8 cellular contexts compared by ENCODE assay signal in the genomic region with DNA sequence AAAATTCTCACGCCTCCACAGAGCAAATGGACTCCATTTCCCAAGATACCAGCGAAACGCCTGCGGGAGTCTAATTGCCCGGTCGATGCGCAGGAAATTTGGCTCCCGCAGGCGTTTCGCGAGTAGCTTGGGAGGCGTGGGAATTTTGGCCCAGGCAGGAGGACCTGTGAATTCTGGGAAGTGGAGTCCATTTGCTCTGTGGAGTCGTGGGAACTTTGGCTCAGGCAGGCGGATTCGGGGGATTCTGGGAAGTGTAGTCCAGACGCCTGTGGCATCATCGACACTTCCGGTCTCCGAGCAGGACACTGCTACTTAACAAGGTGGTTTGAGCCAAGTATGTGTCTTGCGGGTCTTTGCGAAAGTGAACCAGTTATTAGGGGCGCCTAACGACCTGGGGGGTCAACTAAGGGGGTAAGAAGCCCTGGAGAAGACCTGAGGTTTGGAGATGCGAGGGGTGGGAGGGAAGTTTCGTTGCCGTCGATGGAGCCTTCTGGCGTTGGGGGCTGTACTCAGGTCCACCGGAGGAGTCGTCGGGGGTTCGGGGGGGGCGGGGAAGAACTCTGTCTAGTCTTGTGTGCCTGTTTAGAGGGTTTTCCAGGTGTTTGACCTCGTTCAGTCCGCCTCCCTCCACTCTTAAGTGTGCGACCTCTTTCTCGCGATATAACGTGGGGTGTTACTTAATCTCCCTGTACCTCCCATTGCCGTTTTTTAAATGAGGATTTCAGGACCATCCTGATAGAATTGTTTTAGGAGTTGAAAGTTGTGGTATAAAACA. TPM values are rescaled to one million over a fixed set of nuclear protein-coding genes. Genes with fewer than 3 reads are reported as not detected.
DNase-seq lines count a peak whose midpoint lies in the region; ATAC-seq, FAIRE-seq and TF ChIP-seq lines count a peak whose summit lies in the region.

A gene (plus strand): TSS at position 277 of the 775 bp plus-strand sequence. CDS start 4,356 bp downstream, outside the sequence.

- TF ChIP-seq EP300 in K562 (IDR thresholded peaks at IDR 0.05; ENCODE audit: low read length), result no peak

- no peaks in the 10 kb centered on the region for H3K9me3 ChIP-seq in K562 (replicated peaks; ENCODE audit: control insufficient read depth, insufficient read depth, low read depth, low read length)
- H3K9me3 ChIP-seq in uterus, result peaks cover 0 to 19% of the 10 kb centered on the region in 2 donors

- ATAC-seq in HG02642 (IDR thresholded peaks at IDR 0.05; ENCODE audit: poor library complexity, unreplicated experiment) (peak; percentile 92), K562 (peak; percentile 99)

- CTCF ChIA-PET in K562 (lab: Yijun Ruan, JAX; ENCODE audit: low intra/inter-chr PET ratio), result no interaction called here

- TF ChIP-seq RAD21 in K562 (CRISPR knock-in tag; conservative IDR thresholded peaks at IDR 0.05 in 1 of 2, IDR thresholded peaks at IDR 0.05 in 1 of 2), result no peak

- FAIRE-seq in K562 (lab: Jason Lieb, UNC), result peak; percentile 94

- DNase-seq in GDM1 (lab: John Stamatoyannopoulos, UW) (peak; percentile 68), NCI-H187 (lab: John Stamatoyannopoulos, UW) (peak; percentile 80 to 94), T-helper 9 cell (peak; percentile 41), K562 (ENCODE audit: extremely low read depth in 1 of 4, low spot score in 3 of 4) (peak; percentile 63 to 82 (median 70)), hippocampal formation (lab: John Stamatoyannopoulos, UW) (peak; percentile 94 to 98), putamen (ENCODE audit: low spot score) (peak; percentile 97), uterus (peak; percentile 88 to 94)

- H3K27ac ChIP-seq in K562 (ENCODE audit: extremely low read depth, low read depth, low read length) (no peak within 1 kb of the TSS), uterus (peak within 1 kb of the TSS; percentile 59 to 70)

- peak within 1 kb of the TSS; percentile 32 for H3K4me3 ChIP-seq in K562
- peak within 1 kb of the TSS; percentile 52 to 81 for H3K4me3 ChIP-seq in uterus

- no peak for TF ChIP-seq POLR2A in K562 (conservative IDR thresholded peaks at IDR 0.05)
- no peak for TF ChIP-seq POLR2A in uterus (IDR thresholded peaks at IDR 0.05)

- H3K4me1 ChIP-seq in K562 (replicated peaks in 1 of 2; ENCODE audit: control insufficient read depth in 2 of 2, insufficient read depth in 2 of 2, low read length in 2 of 2) (no peaks in the 10 kb centered on the region), uterus (no peaks in the 10 kb centered on the region)

- no peaks in the 10 kb centered on the region for H3K27me3 ChIP-seq in K562 (ENCODE audit: control insufficient read depth in 2 of 2, insufficient read depth in 2 of 2, low read length in 2 of 2)
- H3K27me3 ChIP-seq in uterus, result no peaks in the 10 kb centered on the region

- WGBS in K562 (ENCODE audit: insufficient coverage, low coverage, missing lambda C conversion rate), result 12% methylated on average over 35 of the region's 40 CpGs

- peak within 1 kb of the TSS; percentile 94 for H2AFZ ChIP-seq in K562 (ENCODE audit: low read depth, low read length)

- in situ Hi-C loops in K562 (cut with MboI), result no loop called here

- H3K9me1 ChIP-seq in K562 (ENCODE audit: control insufficient read depth, insufficient read depth, low read length), result no peaks in the 10 kb centered on the region

- H4K20me1 ChIP-seq in K562 (replicated peaks; ENCODE audit: control insufficient read depth, insufficient read depth, low read length), result no peaks in the 10 kb centered on the region

- no TSS peak for BruUV-seq in K562 (replicated peaks; lab: Mats Ljungman, UMichigan)

- no peak for TF ChIP-seq CTCF in K562 (IDR thresholded peaks at IDR 0.05 in 2 of 3, conservative IDR thresholded peaks at IDR 0.05 in 1 of 3; ENCODE audit: insufficient read depth in 2 of 3, low read depth in 1 of 3, low read length in 3 of 3)
- no peak for TF ChIP-seq CTCF in uterus (IDR thresholded peaks at IDR 0.05)

- POLR2A ChIA-PET in K562 (lab: Yijun Ruan, JAX), result interaction anchor here (0.6 to 0.7 kb wide), 3 partner anchors 17 to 221 kb away, joined by 3 to 4 read pairs (median 3); no protein-coding TSS in a partner anchor

- no peaks in the 10 kb centered on the region for H3K79me2 ChIP-seq in K562 (ENCODE audit: control insufficient read depth, insufficient read depth, low read length)

- H3K36me3 ChIP-seq in K562 (ENCODE audit: control insufficient read depth, insufficient read depth, low read length) (no peaks in the 10 kb centered on the region), uterus (no peaks in the 10 kb centered on the region)

- H3K4me2 ChIP-seq in K562 (ENCODE audit: insufficient read depth, low read length), result peak within 1 kb of the TSS; percentile 78

- intact Hi-C loops in K562 (cut with micrococcal nuclease), result no loop called here
- intact Hi-C loops in uterus (cut with DNase I; ENCODE audit: low total_unique reads), result no loop called here

- no peak within 1 kb of the TSS for H3K9ac ChIP-seq in K562 (ENCODE audit: insufficient read depth in 1 of 2, low read depth in 2 of 2, low read length in 2 of 2)

TF ChIP-seq in K562, 482 proteins besides CTCF, POLR2A, EP300 and RAD21 (continues in another document):
- TF ChIP-seq RHOXF2B (CRISPR knock-in tag; conservative IDR thresholded peaks at IDR 0.05), result no peak
- no peak for TF ChIP-seq CREB1 (IDR thresholded peaks at IDR 0.05)
- TF ChIP-seq CREB1 (CRISPR knock-in tag; IDR thresholded peaks at IDR 0.05), result no peak
- TF ChIP-seq HSF4 (CRISPR knock-in tag; IDR thresholded peaks at IDR 0.05; ENCODE audit: borderline replicate concordance), result no peak
- 0 out of 2 replicates have a peak, but pooled peaks have one; percentile 13 for TF ChIP-seq NR2C1 (IDR thresholded peaks at IDR 0.05)
- peak; percentile 87 for TF ChIP-seq NR2C1 (tag; IDR thresholded peaks at IDR 0.05)
- TF ChIP-seq GABPB1 (CRISPR knock-in tag; IDR thresholded peaks at IDR 0.05), result peak; percentile 71; the same call in 1 of the 2 replicates
- TF ChIP-seq HCFC1 (IDR thresholded peaks at IDR 0.05; ENCODE audit: low read depth, low read length), result peak; percentile 92
- TF ChIP-seq, protein P1, sequence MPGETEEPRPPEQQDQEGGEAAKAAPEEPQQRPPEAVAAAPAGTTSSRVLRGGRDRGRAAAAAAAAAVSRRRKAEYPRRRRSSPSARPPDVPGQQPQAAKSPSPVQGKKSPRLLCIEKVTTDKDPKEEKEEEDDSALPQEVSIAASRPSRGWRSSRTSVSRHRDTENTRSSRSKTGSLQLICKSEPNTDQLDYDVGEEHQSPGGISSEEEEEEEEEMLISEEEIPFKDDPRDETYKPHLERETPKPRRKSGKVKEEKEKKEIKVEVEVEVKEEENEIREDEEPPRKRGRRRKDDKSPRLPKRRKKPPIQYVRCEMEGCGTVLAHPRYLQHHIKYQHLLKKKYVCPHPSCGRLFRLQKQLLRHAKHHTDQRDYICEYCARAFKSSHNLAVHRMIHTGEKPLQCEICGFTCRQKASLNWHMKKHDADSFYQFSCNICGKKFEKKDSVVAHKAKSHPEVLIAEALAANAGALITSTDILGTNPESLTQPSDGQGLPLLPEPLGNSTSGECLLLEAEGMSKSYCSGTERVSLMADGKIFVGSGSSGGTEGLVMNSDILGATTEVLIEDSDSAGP (CRISPR knock-in tag; IDR thresholded peaks at IDR 0.05), result no peak
- TF ChIP-seq YY1 (IDR thresholded peaks at IDR 0.05; ENCODE audit: borderline replicate concordance in 1 of 3, control insufficient read depth in 1 of 3, extremely low read depth in 1 of 3, insufficient read depth in 3 of 3, insufficient read length in 1 of 3, insufficient replicate concordance in 2 of 3, low read depth in 1 of 3, low read length in 2 of 3), result peak in 1 of 3 experiments; percentile 38
- peak; percentile 65 for TF ChIP-seq ETV1 (tag; conservative IDR thresholded peaks at IDR 0.05; ENCODE audit: low read depth)
- no peak for TF ChIP-seq ZNF12 (CRISPR knock-in tag; IDR thresholded peaks at IDR 0.05)
- peak; percentile 79 for TF ChIP-seq ZNF143 (CRISPR knock-in tag; IDR thresholded peaks at IDR 0.05)
- TF ChIP-seq ZNF707 (CRISPR knock-in tag; conservative IDR thresholded peaks at IDR 0.05), result no peak
- 0 out of 4 replicates have a peak, but pooled peaks of 1 of the 2 experiments have one; percentile 21 for TF ChIP-seq MAZ (CRISPR knock-in tag; conservative IDR thresholded peaks at IDR 0.05 in 1 of 2, IDR thresholded peaks at IDR 0.05 in 1 of 2)
- TF ChIP-seq, protein P2, sequence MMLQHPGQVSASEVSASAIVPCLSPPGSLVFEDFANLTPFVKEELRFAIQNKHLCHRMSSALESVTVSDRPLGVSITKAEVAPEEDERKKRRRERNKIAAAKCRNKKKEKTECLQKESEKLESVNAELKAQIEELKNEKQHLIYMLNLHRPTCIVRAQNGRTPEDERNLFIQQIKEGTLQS (IDR thresholded peaks at IDR 0.05), result peak; percentile 25; the same call in 1 of the 2 replicates
- TF ChIP-seq, protein P2 (CRISPR knock-in tag; conservative IDR thresholded peaks at IDR 0.05), result no peak

RNA-seq across cellular contexts. Expression of the gene that starts here (rescaled TPM):
- 0.72 and 1.5 TPM in 2 replicates for total RNA-seq in K562 (2011; cell fraction: chromatin; rRNA removed; ENCODE audit: low replicate concordance)
- total RNA-seq in K562 (2011; cell fraction: nucleolus; rRNA removed), result 0.17 and 0.39 TPM in 2 replicates
- total RNA-seq in K562 (2011; cell fraction: nucleoplasm; rRNA removed), result 1.7 and 2.1 TPM in 2 replicates
- total RNA-seq in K562 (2014; rRNA removed) (0.09 and 0.29 TPM in 2 replicates), K562 (2014; rRNA removed; fragmentation: Illumina TruSeq; extraction: Trizol) (0.67 and 0.76 TPM in 2 replicates), K562 (2015; rRNA removed; fragmentation: Illumina TruSeq; extraction: Trizol) (0.26 and 0.29 TPM in 2 replicates), K562 (2021) (0.47 and 0.62 TPM in 2 replicates), uterus (10 to 100 TPM in 3 of 4 donors, 1 to 10 TPM in 1; 6.2 to 51.7 (median 16.3) TPM)
- polyA plus RNA-seq in K562 (2011; rRNA removed) (0.09 and 0.20 TPM in 2 replicates), K562 (2014; fragmentation: Illumina TruSeq; extraction: Trizol) (0.22 and 0.28 TPM in 2 replicates), K562 (2014; fragmentation: Nextera tagmentation; extraction: Ambion mirVana) (under 1 TPM; 0.37 to 0.53 TPM), K562 (2014; rRNA removed) (0.26 and 0.40 TPM in 2 replicates)
- polyA plus RNA-seq in K562 (2011; cell fraction: cytosol; rRNA removed), result 0.01 TPM in 2 replicates
- 0.18 TPM in 2 replicates for polyA plus RNA-seq in K562 (2011; cell fraction: nucleus; rRNA removed)
- polyA plus RNA-seq in K562 (2012), result 0.23 and 0.64 TPM in 2 replicates
- 0.24 and 0.28 TPM in 2 replicates for polyA minus RNA-seq in K562 (2011; rRNA and poly(A)+ RNA removed)
- polyA minus RNA-seq in K562 (2011; cell fraction: cytosol; rRNA and poly(A)+ RNA removed), result not detected in 2 replicates
- polyA minus RNA-seq in K562 (2011; cell fraction: nucleus; rRNA and poly(A)+ RNA removed), result 0.13 and 1.2 TPM in 2 replicates

Comparison
In these comparisons a context has a peak if more than half of its experiments do, and no peak if none do; other contexts are left out.
1. DNase-seq: peak in every context shown above with its lines; median percentile 97 in putamen; 96 in hippocampal formation; 91 in uterus; 87 in NCI-H187; 70 in K562; 68 in GDM1; 41 in T-helper 9 cell.